29 cellular contexts compared by ENCODE assay signal in the genomic region with DNA sequence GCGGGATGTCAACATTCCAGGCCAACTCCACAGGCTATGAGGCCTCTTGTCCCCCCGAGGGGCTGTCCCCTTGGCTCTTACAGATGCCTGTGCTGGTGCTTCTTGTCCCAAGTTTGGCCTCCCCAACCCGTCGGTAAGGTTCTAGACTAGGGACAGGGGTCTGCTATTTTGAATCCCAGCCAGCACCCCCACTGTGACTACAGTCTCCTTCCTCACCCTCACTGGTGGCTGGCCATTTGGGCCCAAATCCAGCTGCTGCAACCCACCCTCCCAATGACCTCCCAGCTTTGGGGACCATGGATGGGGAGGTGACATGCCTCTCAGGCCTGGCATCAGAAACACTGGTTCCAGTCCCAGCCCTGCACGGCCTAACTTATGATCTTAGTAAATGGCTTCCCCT. TPM values are rescaled to one million over a fixed set of nuclear protein-coding genes. Genes with fewer than 3 reads are reported as not detected.
"Had no signal": no experiment of that assay in that cellular context is flagged by ENCODE, and none has a peak within 500 bp of the region (broad histone marks: within the 10 kb centered on the region; RNA-seq: fewer than 3 reads in every experiment).

No MANE protein-coding gene starts in this region.

- H3K4me3 ChIP-seq: heart left ventricle, left ventricle myocardium inferior, lung, neural progenitor cell, pancreas, prostate gland, tibial nerve, upper lobe of left lung had no signal

- H3K9me3 ChIP-seq: heart left ventricle, left ventricle myocardium inferior, pancreas, prostate gland, tibial nerve, upper lobe of left lung had no signal

- H3K4me2 ChIP-seq: neural progenitor cell had no signal

- H3K4me1 ChIP-seq: heart left ventricle, left ventricle myocardium inferior, pancreas, prostate gland had no signal

- H3K9ac ChIP-seq: neural progenitor cell had no signal

- H3K27me3 ChIP-seq: pancreas, upper lobe of left lung had no signal

- H3K27ac ChIP-seq: heart left ventricle, left ventricle myocardium inferior, neural progenitor cell, pancreas, prostate gland, tibial nerve, upper lobe of left lung had no signal

- H3K9me3 Mint-ChIP-seq: immature natural killer cell; mesothelial cell of epicardium; naive B cell; natural killer cell; nephron progenitor cell; neural progenitor cell; stimulated activated naive CD8-positive, alpha-beta T cell treated with anti-CD3 and anti-CD28 coated beads, Interleukin-15, amount 100 ng/mL, for 72 hours had no signal

- H3K36me3 Mint-ChIP-seq: immature natural killer cell, mesothelial cell of epicardium, naive B cell, natural killer cell, neural progenitor cell had no signal

- H3K4me1 Mint-ChIP-seq: immature natural killer cell; mesothelial cell of epicardium; naive B cell; natural killer cell; nephron progenitor cell; stimulated activated naive CD8-positive, alpha-beta T cell treated with anti-CD3 and anti-CD28 coated beads, Interleukin-15, amount 100 ng/mL, for 72 hours had no signal

- ATAC-seq: heart left ventricle; natural killer cell; pancreas; right cardiac atrium; sciatic nerve; stimulated activated naive CD8-positive, alpha-beta T cell treated with anti-CD3 and anti-CD28 coated beads, Interleukin-15, amount 100 ng/mL, for 72 hours had no signal

- DNase-seq: heart left ventricle; hypothalamus; immature natural killer cell; left ventricle myocardium inferior; mesendoderm; naive B cell; natural killer cell; nephron progenitor cell; retina; right cardiac atrium; small intestine; stimulated activated CD4-positive, alpha-beta T cell treated with anti-CD3 and anti-CD28 coated beads, Interleukin-1b, Interleukin-23, amount 100 ng/mL, for 48 hours; stimulated activated CD4-positive, alpha-beta T cell treated with anti-CD3 and anti-CD28 coated beads, Interleukin-2, amount 100 ng/mL, for 48 hours; stimulated activated naive CD4-positive, alpha-beta T cell; stimulated activated naive CD8-positive, alpha-beta T cell treated with anti-CD3 and anti-CD28 coated beads, Interleukin-15, amount 100 ng/mL, for 72 hours; substantia nigra had no signal

- H2AFZ ChIP-seq: neural progenitor cell had no signal

- H3K4me3 Mint-ChIP-seq: immature natural killer cell; mesothelial cell of epicardium; naive B cell; natural killer cell; nephron progenitor cell; neural progenitor cell; stimulated activated naive CD8-positive, alpha-beta T cell treated with anti-CD3 and anti-CD28 coated beads, Interleukin-15, amount 100 ng/mL, for 72 hours had no signal

- H3K27ac Mint-ChIP-seq: immature natural killer cell; mesothelial cell of epicardium; naive B cell; natural killer cell; nephron progenitor cell; neural progenitor cell; stimulated activated naive CD8-positive, alpha-beta T cell treated with anti-CD3 and anti-CD28 coated beads, Interleukin-15, amount 100 ng/mL, for 72 hours had no signal

- H3K36me3 ChIP-seq: heart left ventricle, left ventricle myocardium inferior, neural progenitor cell, pancreas, prostate gland, tibial nerve, upper lobe of left lung had no signal

RNA-seq across cellular contexts. Expression of gene CFAP65, which starts 18.7 kb away (rescaled TPM):
- total RNA-seq: kidney epithelial cell, left ventricle myocardium inferior, lower leg skin, mesothelial cell of epicardium, natural killer cell, right cardiac atrium, tibial nerve had no signal
- polyA plus RNA-seq: heart left ventricle, immature natural killer cell, right cardiac atrium had no signal

RNA-seq across cellular contexts. Expression of gene CRYBA2, which starts 29.4 kb away (rescaled TPM):
- total RNA-seq: heart left ventricle, kidney epithelial cell, left ventricle myocardium inferior, lower leg skin, lung, mesothelial cell of epicardium, mononuclear cell, natural killer cell, omental fat pad, right cardiac atrium, sciatic nerve, temporal lobe, tibial nerve, upper lobe of left lung had no signal
- polyA plus RNA-seq: heart left ventricle, immature natural killer cell, right cardiac atrium had no signal

RNA-seq across cellular contexts. Expression of gene FEV, which starts 37.6 kb away (rescaled TPM):
- total RNA-seq: heart left ventricle, kidney epithelial cell, left ventricle myocardium inferior, lower leg skin, lung, mononuclear cell, natural killer cell, omental fat pad, right cardiac atrium, sciatic nerve, temporal lobe, tibial nerve, upper lobe of left lung had no signal
- polyA plus RNA-seq: heart left ventricle, immature natural killer cell, lung, right cardiac atrium had no signal

RNA-seq across cellular contexts. Expression of gene IHH, which starts 38.1 kb away (rescaled TPM):
- total RNA-seq: heart left ventricle, kidney epithelial cell, left ventricle myocardium inferior, natural killer cell, right cardiac atrium had no signal
- polyA plus RNA-seq: heart left ventricle, immature natural killer cell had no signal
